In the genomic region with DNA sequence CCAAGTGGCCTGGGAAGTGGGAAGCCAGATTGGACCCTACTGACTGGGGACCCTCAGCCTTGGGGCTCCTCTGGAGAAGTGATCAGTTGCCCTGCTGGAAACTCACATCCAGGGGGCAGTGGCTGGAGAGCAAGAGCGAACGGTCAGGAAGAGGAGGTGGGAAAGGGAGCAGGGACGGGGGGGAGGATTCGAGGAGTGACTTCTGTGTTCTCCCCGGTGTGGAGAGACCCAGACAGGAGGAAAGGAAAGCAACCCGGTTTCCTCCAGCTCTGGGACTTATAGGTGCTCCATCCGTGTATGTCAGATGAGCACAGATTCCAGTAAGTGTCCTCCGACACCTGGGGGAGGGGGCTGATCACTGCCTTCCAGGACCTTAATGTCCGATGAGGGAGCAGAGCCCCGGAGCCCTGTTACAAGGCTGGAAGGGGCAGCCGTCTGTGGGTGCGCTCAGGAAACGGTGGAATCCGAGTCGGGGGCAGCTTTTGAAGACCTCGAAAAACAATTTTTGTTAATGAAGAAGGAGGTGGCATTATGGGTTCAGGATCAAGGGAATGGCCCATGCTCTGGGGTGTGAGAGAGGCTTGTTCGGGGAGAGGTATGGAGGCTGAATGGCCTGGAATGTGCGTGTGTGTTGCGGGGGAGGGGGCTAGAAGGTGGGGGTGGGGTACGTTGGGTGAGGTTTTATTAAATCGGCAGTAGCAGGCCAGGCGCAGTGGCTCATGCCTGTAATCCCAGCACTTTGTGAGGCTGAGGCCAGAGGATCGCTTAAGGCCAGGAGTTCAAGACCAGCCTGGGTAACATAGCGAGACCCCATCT, we compare ENCODE assay signal across 9 cellular contexts. TPM values are rescaled to one million over a fixed set of nuclear protein-coding genes. Genes with fewer than 3 reads are reported as not detected.
DNase-seq lines count a peak whose midpoint lies in the region; ATAC-seq lines count a peak whose summit lies in the region.
"Had no signal": no experiment of that assay in that cellular context is flagged by ENCODE, and none has a peak within 500 bp of the region (broad histone marks: within the 10 kb centered on the region; RNA-seq: fewer than 3 reads in every experiment).

No MANE protein-coding gene starts in this region.

- peaks cover 68% of the 10 kb centered on the region for H3K27me3 Mint-ChIP-seq in T-helper 17 cell

- ATAC-seq in T-helper 17 cell: no peak
- ATAC-seq in Right ventricle myocardium superior (ENCODE audit: poor library complexity): peak; percentile 27
- ATAC-seq in GM18517 (IDR thresholded peaks at IDR 0.05; ENCODE audit: unreplicated experiment): no peak
- ATAC-seq in HG03097 (IDR thresholded peaks at IDR 0.05; ENCODE audit: low FRiP score, unreplicated experiment): no peak

- no peaks in the 10 kb centered on the region for H3K9me3 ChIP-seq in T-helper 17 cell (ENCODE audit: control insufficient read depth, low read length, poor library complexity, severe bottlenecking)

- H3K4me3 Mint-ChIP-seq in T-helper 17 cell: peak overlapping the region; percentile 81

- in situ Hi-C loops in G401 (cut with HindIII; ENCODE audit: low sequenced_read_pairs): no loop called here

- no peak overlapping the region for H3K27ac Mint-ChIP-seq in T-helper 17 cell

- peaks cover 6% of the 10 kb centered on the region for H3K4me1 Mint-ChIP-seq in T-helper 17 cell

- DNase-seq in G401 (ENCODE audit: low spot score): peak; percentile 75
- no peak for DNase-seq in T-helper 17 cell
- DNase-seq in Right ventricle myocardium superior: no peak
- peak; percentile 33 for DNase-seq in pulmonary artery endothelial cell (ENCODE audit: low read depth, low spot score)
- no peak for DNase-seq in central memory CD4-positive, alpha-beta T cell
- DNase-seq in NCI-H226: no peak
- DNase-seq: IMR-90 had no signal

- H3K36me3 Mint-ChIP-seq in T-helper 17 cell (ENCODE audit: low read depth): peaks cover 6% of the 10 kb centered on the region

- intact Hi-C loops in Right ventricle myocardium superior (cut with DNase I): no loop called here

RNA-seq across cellular contexts. Expression of a gene that starts 34.8 kb away (rescaled TPM):
- total RNA-seq in G401 (2014; rRNA removed; shearing (Covaris generic)): 9.5 and 11.8 TPM in 2 replicates
- total RNA-seq in T-helper 17 cell: 1 to 10 TPM in 1 of 2 donors, under 1 TPM in 1; 0.90 to 1.3 TPM
- total RNA-seq in Right ventricle myocardium superior: 290 TPM
- total RNA-seq in pulmonary artery endothelial cell: 38.3 and 87.1 TPM in 2 replicates

RNA-seq across cellular contexts. Expression of a gene that starts 50.2 kb away (rescaled TPM):
- 18.6 and 21.3 TPM in 2 replicates for total RNA-seq in G401 (2014; rRNA removed; shearing (Covaris generic))
- total RNA-seq in T-helper 17 cell (10 to 100 TPM; 20.7 to 24.7 TPM), Right ventricle myocardium superior (14.4 TPM), pulmonary artery endothelial cell (9.8 and 11.0 TPM in 2 replicates)

Comparison
In these comparisons a context has a peak if more than half of its experiments do, and no peak if none do; other contexts are left out.
1. DNase-seq: peak in G401 (single experiment) and pulmonary artery endothelial cell (single experiment); none in T-helper 17 cell (0 of 3), Right ventricle myocardium superior (single experiment), central memory CD4-positive, alpha-beta T cell (single experiment) and NCI-H226 (single experiment).